13 cellular contexts compared by ENCODE assay signal in the genomic region with DNA sequence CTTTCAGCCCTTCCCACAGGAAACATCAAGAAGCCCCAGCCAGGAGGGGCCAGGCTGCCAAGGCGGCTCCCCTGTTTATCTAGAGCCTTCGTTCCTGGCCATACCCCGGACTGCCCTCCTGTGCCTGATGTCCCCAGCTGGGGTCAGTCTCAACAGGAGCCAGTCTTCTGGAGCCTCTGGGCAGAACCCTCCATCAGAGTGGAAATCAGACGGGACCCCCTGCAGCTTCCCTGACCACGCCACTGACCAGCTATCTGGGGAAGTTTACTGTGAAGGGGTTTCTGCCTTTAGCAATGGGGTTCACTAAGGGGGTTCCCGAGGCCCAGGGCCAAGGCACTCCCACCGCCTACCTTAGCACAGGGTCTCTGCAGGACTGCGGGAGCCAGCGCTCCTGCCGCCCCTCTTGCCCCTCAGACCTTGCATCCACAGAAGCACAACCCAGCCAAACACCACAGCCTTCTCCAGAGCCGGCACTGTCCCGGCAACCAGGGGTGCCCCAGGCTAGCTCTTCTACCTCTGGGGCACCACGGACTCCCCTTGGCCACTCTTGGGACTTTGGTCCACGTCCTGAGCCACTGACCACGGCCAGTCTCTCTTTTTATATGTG. TPM values are rescaled to one million over a fixed set of nuclear protein-coding genes. Genes with fewer than 3 reads are reported as not detected.
"Had no signal": no experiment of that assay in that cellular context is flagged by ENCODE, and none has a peak within 500 bp of the region (broad histone marks: within the 10 kb centered on the region; RNA-seq: fewer than 3 reads in every experiment).

No MANE protein-coding gene starts in this region.

- H3K9me3 Mint-ChIP-seq: activated naive CD8-positive, alpha-beta T cell treated with anti-CD3 and anti-CD28 coated beads, Interleukin-2, amount 10 ng/mL, durations not matched to agents 7 days and 5 days; naive B cell; stimulated activated memory B cell treated with anti-CD40 and anti-IgM and Interleukin-4, amounts not matched to agents 10 μg/mL and 1 μg/mL and 100 μg/mL, for 72 hours had no signal

- H3K27me3 Mint-ChIP-seq: activated naive CD8-positive, alpha-beta T cell treated with anti-CD3 and anti-CD28 coated beads, Interleukin-2, amount 10 ng/mL, durations not matched to agents 7 days and 5 days; naive B cell; stimulated activated memory B cell treated with anti-CD40 and anti-IgM and Interleukin-4, amounts not matched to agents 10 μg/mL and 1 μg/mL and 100 μg/mL, for 72 hours had no signal

- H3K4me3 ChIP-seq: left lung, SJCRH30, thyroid gland had no signal

- H3K27me3 ChIP-seq: left lung, neutrophil, SJCRH30, thyroid gland had no signal

- DNase-seq: activated CD4-positive, alpha-beta T cell treated with anti-CD3 and anti-CD28 coated beads, Interleukin-2, amount 50 U/mL, for 48 hours; activated gamma-delta T cell treated with Interleukin-2 at 50 U/mL for 16 hours; activated naive CD8-positive, alpha-beta T cell treated with anti-CD3 and anti-CD28 coated beads, Interleukin-2, amount 10 ng/mL, durations not matched to agents 7 days and 5 days; anterior cingulate cortex; mammary epithelial cell; naive B cell; SJCRH30; thyroid gland had no signal

- H3K27ac Mint-ChIP-seq: activated naive CD8-positive, alpha-beta T cell treated with anti-CD3 and anti-CD28 coated beads, Interleukin-2, amount 10 ng/mL, durations not matched to agents 7 days and 5 days; naive B cell; stimulated activated memory B cell treated with anti-CD40 and anti-IgM and Interleukin-4, amounts not matched to agents 10 μg/mL and 1 μg/mL and 100 μg/mL, for 72 hours had no signal

- ATAC-seq: activated CD4-positive, CD25-positive, alpha-beta regulatory T cell treated with anti-CD3 and anti-CD28 coated beads, Interleukin-2, amount 50 U/mL, for 24 hours; esophagus mucosa; left lung; stimulated activated memory B cell treated with anti-CD40 and anti-IgM and Interleukin-4, amounts not matched to agents 10 μg/mL and 1 μg/mL and 100 μg/mL, for 72 hours had no signal

- H3K36me3 Mint-ChIP-seq: naive B cell; stimulated activated memory B cell treated with anti-CD40 and anti-IgM and Interleukin-4, amounts not matched to agents 10 μg/mL and 1 μg/mL and 100 μg/mL, for 72 hours had no signal

- H3K4me3 Mint-ChIP-seq: activated naive CD8-positive, alpha-beta T cell treated with anti-CD3 and anti-CD28 coated beads, Interleukin-2, amount 10 ng/mL, durations not matched to agents 7 days and 5 days; stimulated activated memory B cell treated with anti-CD40 and anti-IgM and Interleukin-4, amounts not matched to agents 10 μg/mL and 1 μg/mL and 100 μg/mL, for 72 hours had no signal

- H3K27ac ChIP-seq: left lung, neutrophil, SJCRH30, thyroid gland had no signal

- H3K9me3 ChIP-seq: left lung, neutrophil, SJCRH30, thyroid gland had no signal

RNA-seq across cellular contexts. Expression of gene AUNIP, which starts 43.0 kb away (rescaled TPM):
- total RNA-seq: thyroid gland had no signal
